In the genomic region with DNA sequence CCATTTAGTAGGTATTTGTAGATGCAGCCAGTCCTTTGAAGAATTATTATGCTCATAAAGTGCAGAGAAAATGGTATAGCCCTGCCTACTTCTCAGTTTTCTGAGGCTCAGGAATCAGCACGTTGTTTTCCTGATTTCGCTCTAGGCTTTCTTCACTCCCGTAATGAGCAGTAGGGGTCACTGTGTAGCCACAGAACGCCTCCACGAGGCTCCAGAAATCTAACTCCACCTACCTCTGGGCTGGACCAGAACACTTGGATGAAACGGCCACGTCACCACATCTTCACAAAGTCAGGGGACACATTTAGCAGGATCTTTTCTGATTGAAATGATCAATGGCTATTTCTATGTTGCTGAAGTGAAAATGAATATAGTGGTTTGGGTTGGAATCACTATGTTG, we compare ENCODE assay signal across 8 cellular contexts. TPM values are rescaled to one million over a fixed set of nuclear protein-coding genes. Genes with fewer than 3 reads are reported as not detected.
DNase-seq lines count a peak whose midpoint lies in the region; ATAC-seq and TF ChIP-seq lines count a peak whose summit lies in the region.

No MANE protein-coding gene starts in this region.

- DNase-seq in AG20443 (ENCODE audit: low spot score) = peak; percentile 90
- DNase-seq in M059J (ENCODE audit: low read depth) = peak; percentile 80
- DNase-seq in RWPE2 (ENCODE audit: low spot score) = no peak
- DNase-seq in activated naive CD4-positive, alpha-beta T cell treated with Interleukin-2 at 50 U/mL for 16 hours = peak; percentile 54
- peak; percentile 69 for DNase-seq in foreskin melanocyte
- DNase-seq in osteoblast (ENCODE audit: insufficient read length, low spot score, missing footprints) = peak; percentile 95

- H3K4me1 ChIP-seq in RWPE2 (ENCODE audit: insufficient read depth, poor library complexity, severe bottlenecking) (no peaks in the 10 kb centered on the region), osteoblast (ENCODE audit: insufficient read depth, low read length) (no peaks in the 10 kb centered on the region)

- H3K36me3 ChIP-seq in RWPE2 (ENCODE audit: low read depth) (no peaks in the 10 kb centered on the region), osteoblast (ENCODE audit: insufficient read depth, low read length) (no peaks in the 10 kb centered on the region)

- no peaks in the 10 kb centered on the region for H3K9me3 ChIP-seq in RWPE2 (ENCODE audit: severe bottlenecking)
- no peaks in the 10 kb centered on the region for H3K9me3 ChIP-seq in osteoblast (ENCODE audit: low read depth, low read length)

- TF ChIP-seq CTCF in RWPE2 (IDR thresholded peaks at IDR 0.05; ENCODE audit: poor library complexity, severe bottlenecking) (peak; percentile 63), osteoblast (IDR thresholded peaks at IDR 0.05; ENCODE audit: extremely low read depth, low read depth, low read length) (peak; percentile 88)

- H3K4me3 ChIP-seq in RWPE2 (ENCODE audit: severe bottlenecking) = no peak overlapping the region
- no peak overlapping the region for H3K4me3 ChIP-seq in osteoblast (ENCODE audit: insufficient read depth, low read length)

- H4K20me1 ChIP-seq in osteoblast (ENCODE audit: insufficient read depth, low read length) = no peaks in the 10 kb centered on the region

- no peak overlapping the region for H2AFZ ChIP-seq in osteoblast (ENCODE audit: low read length)

- peak overlapping the region; percentile 14 for H3K4me2 ChIP-seq in osteoblast (ENCODE audit: insufficient read depth, low read length)

- ATAC-seq in GM18907 (IDR thresholded peaks at IDR 0.05; ENCODE audit: unreplicated experiment) = peak; percentile 63
- ATAC-seq in RWPE2 (ENCODE audit: low read depth) = peak; percentile 91
- ATAC-seq in GM18502 (IDR thresholded peaks at IDR 0.05; ENCODE audit: poor library complexity, unreplicated experiment) = no peak

- H3K27me3 ChIP-seq in RWPE2 (ENCODE audit: insufficient read depth, poor library complexity, severe bottlenecking) = peaks cover 4% of the 10 kb centered on the region
- peaks cover 22% of the 10 kb centered on the region for H3K27me3 ChIP-seq in osteoblast (ENCODE audit: insufficient read depth, low read length)

- H3K79me2 ChIP-seq in osteoblast (ENCODE audit: insufficient read depth, low read length) = no peaks in the 10 kb centered on the region

- no peak overlapping the region for H3K27ac ChIP-seq in RWPE2 (ENCODE audit: poor library complexity, severe bottlenecking)
- H3K27ac ChIP-seq in osteoblast (ENCODE audit: low read depth, low read length) = no peak overlapping the region

RNA-seq across cellular contexts. Expression of a gene that starts 49.8 kb away (rescaled TPM):
- total RNA-seq in M059J (2014; rRNA removed; shearing (Covaris generic)) = 148 and 153 TPM in 2 replicates
- total RNA-seq in osteoblast = 111 and 115 TPM in 2 replicates
